In genomic region chr2:217393585-217394032, GRCh38 we compare ENCODE assay signal across 11 cellular contexts.
A peak's percentile ranks its signal among the peaks of the same experiment; 100 is the strongest.
DNase-seq lines count a peak whose midpoint lies in the region; ATAC-seq and TF ChIP-seq lines count a peak whose summit lies in the region.
"Had no signal": no experiment of that assay in that cellular context is flagged by ENCODE, and none has a peak within 500 bp of the region (broad histone marks: within the 10 kb centered on the region; RNA-seq: fewer than 3 reads in every experiment).

No MANE protein-coding gene starts in this region.

- POLR2A ChIA-PET in WTC11 (lab: Charles Lee), result no interaction called here

- no peaks in the 10 kb centered on the region for H3K4me1 Mint-ChIP-seq in WTC11

- ATAC-seq in sciatic nerve (peak; percentile 96), WTC11 (no peak), GM21360 (IDR thresholded peaks at IDR 0.05; ENCODE audit: unreplicated experiment) (no peak), GM18870 (IDR thresholded peaks at IDR 0.05; ENCODE audit: unreplicated experiment) (no peak)

- H3K36me3 Mint-ChIP-seq in WTC11, result peaks cover 19% of the 10 kb centered on the region

- peaks cover 4% of the 10 kb centered on the region for H3K9me3 ChIP-seq in adipocyte (ENCODE audit: control insufficient read depth, low read length)

- H3K27me3 ChIP-seq in adipocyte (replicated peaks; ENCODE audit: control insufficient read depth, insufficient read depth, low read length), result no peaks in the 10 kb centered on the region
- H3K27me3 ChIP-seq: cardiac muscle cell had no signal

- H3K4me3 ChIP-seq in adipocyte (ENCODE audit: low read length), result peak overlapping the region; percentile 40
- H3K4me3 ChIP-seq: cardiac muscle cell had no signal

- H3K4me1 ChIP-seq in adipocyte (ENCODE audit: control insufficient read depth, insufficient read depth, low read length), result peaks cover 31% of the 10 kb centered on the region

- H3K9ac ChIP-seq in adipocyte (ENCODE audit: low read length), result peak overlapping the region; percentile 50

- H3K9me3 Mint-ChIP-seq in WTC11, result peaks cover 34% of the 10 kb centered on the region

- TF ChIP-seq CTCF in WTC11 (IDR thresholded peaks at IDR 0.05), result no peak

- CTCF ChIA-PET in WTC11 (lab: Charles Lee), result no interaction called here

- intact Hi-C loops in cardiac septum (cut with DNase I), result loop anchor here (2.0 kb wide), 1 partner anchor 41 kb away; no protein-coding TSS in a partner anchor
- intact Hi-C loops in sciatic nerve (cut with DNase I), result no loop called here

- H3K27me3 Mint-ChIP-seq in WTC11 (ENCODE audit: low read depth), result no peaks in the 10 kb centered on the region

- no peak overlapping the region for H3K4me3 Mint-ChIP-seq in WTC11
- H3K4me3 Mint-ChIP-seq: immature natural killer cell had no signal

- H3K36me3 ChIP-seq in adipocyte (ENCODE audit: control insufficient read depth, insufficient read depth, low read length, severe bottlenecking), result no peaks in the 10 kb centered on the region
- H3K36me3 ChIP-seq: cardiac muscle cell had no signal

- H3K27ac Mint-ChIP-seq in WTC11, result no peak overlapping the region
- H3K27ac Mint-ChIP-seq: immature natural killer cell had no signal

- peak; percentile 90 for DNase-seq in EH (ENCODE audit: low read depth)
- peak; percentile 63 for DNase-seq in adipocyte (ENCODE audit: low read depth)
- peak; percentile 79 for DNase-seq in cardiac septum (ENCODE audit: low spot score)
- peak; percentile 83 for DNase-seq in sciatic nerve (ENCODE audit: low spot score)
- DNase-seq in WTC11 (ENCODE audit: low spot score), result no peak
- DNase-seq in NAMALWA (ENCODE audit: low spot score), result no peak
- DNase-seq: COR-L47, immature natural killer cell had no signal

TF ChIP-seq in WTC11, 78 proteins besides CTCF, POLR2A, EP300 and RAD21:
- no peak for TF ChIP-seq ZNF416 (CRISPR knock-in tag; IDR thresholded peaks at IDR 0.05)
- TF ChIP-seq HMGXB4 (CRISPR knock-in tag; IDR thresholded peaks at IDR 0.05), result no peak
- TF ChIP-seq SOX15 (CRISPR knock-in tag; IDR thresholded peaks at IDR 0.05), result no peak
- TF ChIP-seq E2F4 (CRISPR knock-in tag; IDR thresholded peaks at IDR 0.05; ENCODE audit: borderline replicate concordance, low read depth), result no peak
- TF ChIP-seq ZBTB21 (CRISPR knock-in tag; IDR thresholded peaks at IDR 0.05; ENCODE audit: borderline replicate concordance), result no peak
- no peak for TF ChIP-seq KAT7 (CRISPR knock-in tag; IDR thresholded peaks at IDR 0.05; ENCODE audit: borderline replicate concordance)
- TF ChIP-seq GRHL2 (CRISPR knock-in tag; IDR thresholded peaks at IDR 0.05; ENCODE audit: insufficient replicate concordance, severe bottlenecking), result no peak
- no peak for TF ChIP-seq PRDM15 (CRISPR knock-in tag; IDR thresholded peaks at IDR 0.05)
- no peak for TF ChIP-seq SMAD3 (CRISPR knock-in tag; IDR thresholded peaks at IDR 0.05; ENCODE audit: borderline replicate concordance)
- no peak for TF ChIP-seq ELF4 (CRISPR knock-in tag; IDR thresholded peaks at IDR 0.05; ENCODE audit: low read depth)
- no peak for TF ChIP-seq ETV6 (CRISPR knock-in tag; IDR thresholded peaks at IDR 0.05)
- no peak for TF ChIP-seq CREM (CRISPR knock-in tag; IDR thresholded peaks at IDR 0.05)
- TF ChIP-seq ATF2 (CRISPR knock-in tag; IDR thresholded peaks at IDR 0.05; ENCODE audit: borderline replicate concordance, low read depth), result no peak
- TF ChIP-seq ZNF671 (CRISPR knock-in tag; IDR thresholded peaks at IDR 0.05), result no peak

Comparison
In these comparisons a context has a peak if more than half of its experiments do, and no peak if none do; other contexts are left out.
1. DNase-seq: peak in EH (single experiment), adipocyte (single experiment), cardiac septum (single experiment) and sciatic nerve (single experiment); none in WTC11 (single experiment) and NAMALWA (single experiment).